In genomic region chr17:76700627-76701470, GRCh38 we compare ENCODE assay signal across 8 cellular contexts. TPM values are rescaled to one million over a fixed set of nuclear protein-coding genes. Genes with fewer than 3 reads are reported as not detected.
DNase-seq lines count a peak whose midpoint lies in the region; ATAC-seq and TF ChIP-seq lines count a peak whose summit lies in the region.

No MANE protein-coding gene starts in this region.

- H3K27ac ChIP-seq in mucosa of rectum (ENCODE audit: low read depth in 2 of 2, low read length in 2 of 2) (peak overlapping the region; percentile 72 to 78), vagina (peak overlapping the region; percentile 68), OCI-LY7 (ENCODE audit: low read depth, low read length, poor library complexity, severe bottlenecking) (no peak overlapping the region)

- intact Hi-C loops in vagina (cut with DNase I) (no loop called here), OCI-LY7 (cut with micrococcal nuclease; ENCODE audit: unreplicated experiment) (no loop called here)

- ATAC-seq in HG03460 (IDR thresholded peaks at IDR 0.05; ENCODE audit: unreplicated experiment), result no peak

- H3K9me3 ChIP-seq in mucosa of rectum (ENCODE audit: control insufficient read depth in 2 of 2, low read length in 2 of 2) (no peaks in the 10 kb centered on the region), vagina (no peaks in the 10 kb centered on the region), OCI-LY7 (ENCODE audit: low read length) (no peaks in the 10 kb centered on the region)

- CTCF ChIA-PET in OCI-LY7 (lab: Charles Lee; ENCODE audit: unreplicated experiment), result interaction anchor here (0.6 kb wide), 1 partner anchor 331 kb away, joined by 3 read pairs; no protein-coding TSS in a partner anchor

- H3K4me3 ChIP-seq in mucosa of rectum (ENCODE audit: low read length in 2 of 2), result peak overlapping the region in 1 of 2 donors; percentile 26
- H3K4me3 ChIP-seq in vagina, result peak overlapping the region; percentile 23 to 35
- H3K4me3 ChIP-seq in OCI-LY7 (ENCODE audit: low read depth, low read length, poor library complexity, severe bottlenecking), result no peak overlapping the region

- POLR2A ChIA-PET in OCI-LY7 (lab: Charles Lee), result no interaction called here

- no peaks in the 10 kb centered on the region for H3K9me2 ChIP-seq in OCI-LY7 (ENCODE audit: insufficient read depth, low read length)

- H3K36me3 ChIP-seq in mucosa of rectum (ENCODE audit: control insufficient read depth in 2 of 2, insufficient read depth in 2 of 2, low read length in 2 of 2), result no peaks in the 10 kb centered on the region
- no peaks in the 10 kb centered on the region for H3K36me3 ChIP-seq in vagina
- H3K36me3 ChIP-seq in OCI-LY7 (ENCODE audit: insufficient read depth, low read length), result no peaks in the 10 kb centered on the region

- no peak for TF ChIP-seq POLR2A in vagina (IDR thresholded peaks at IDR 0.05)

- H4K20me1 ChIP-seq in OCI-LY7 (ENCODE audit: insufficient read depth, low read length), result no peaks in the 10 kb centered on the region

- H2AFZ ChIP-seq in OCI-LY7 (ENCODE audit: low read length), result no peak overlapping the region

- H3K4me1 ChIP-seq in mucosa of rectum (ENCODE audit: control insufficient read depth in 2 of 2, insufficient read depth in 2 of 2, low read length in 2 of 2) (peaks cover 7 to 8% of the 10 kb centered on the region in 2 donors), vagina (peaks cover 75% of the 10 kb centered on the region), OCI-LY7 (ENCODE audit: insufficient read depth, low read length, poor library complexity, severe bottlenecking) (peaks cover 14% of the 10 kb centered on the region)

- TF ChIP-seq CTCF in vagina (IDR thresholded peaks at IDR 0.05) (no peak), OCI-LY7 (conservative IDR thresholded peaks at IDR 0.05; ENCODE audit: low read length) (no peak)

- no peak overlapping the region for H3K4me2 ChIP-seq in OCI-LY7 (ENCODE audit: low read length)

- BruUV-seq in OCI-LY7 (replicated peaks; lab: Mats Ljungman, UMichigan), result no TSS peak

- no peaks in the 10 kb centered on the region for H3K79me2 ChIP-seq in OCI-LY7 (ENCODE audit: insufficient read depth, low read depth, low read length)

- DNase-seq in AG08395 (ENCODE audit: low spot score) (peak; percentile 92), NCI-H187 (lab: John Stamatoyannopoulos, UW) (peak; percentile 29 to 80), dermis blood vessel endothelial cell (peak; percentile 86), vagina (ENCODE audit: extremely low spot score in 2 of 2) (no peak), OCI-LY7 (ENCODE audit: low spot score) (no peak), NCI-H2081 treated with DMSO at 0.1 percent for 48 hours (lab: John Stamatoyannopoulos, UW) (no peak)

- H3K27me3 ChIP-seq in mucosa of rectum (ENCODE audit: control insufficient read depth in 2 of 2, insufficient read depth in 2 of 2, low read length in 2 of 2), result no peaks in the 10 kb centered on the region
- H3K27me3 ChIP-seq in vagina, result no peaks in the 10 kb centered on the region

- H3K9ac ChIP-seq in mucosa of rectum (ENCODE audit: low read depth in 1 of 2, low read length in 2 of 2), result peak overlapping the region in 1 of 2 donors; percentile 44

RNA-seq across cellular contexts. Expression of gene MXRA7, which starts 9.9 kb away (rescaled TPM):
- total RNA-seq in dermis blood vessel endothelial cell (131 and 250 TPM in 2 replicates), vagina (114 TPM), OCI-LY7 (2022) (4.9 and 5.3 TPM in 2 replicates)
- 1.1 and 1.6 TPM in 2 replicates for total RNA-seq in OCI-LY7 (2014; rRNA removed; shearing (Covaris generic))

RNA-seq across cellular contexts. Expression of gene JMJD6, which starts 25.6 kb away (rescaled TPM):
- 20.8 and 23.1 TPM in 2 replicates for total RNA-seq in dermis blood vessel endothelial cell
- total RNA-seq in vagina, result 28.0 TPM
- total RNA-seq in OCI-LY7 (2014; rRNA removed; shearing (Covaris generic)), result 39.9 and 41.2 TPM in 2 replicates
- total RNA-seq in OCI-LY7 (2022), result 46.0 and 71.2 TPM in 2 replicates

RNA-seq across cellular contexts. Expression of gene METTL23, which starts 25.8 kb away (rescaled TPM):
- total RNA-seq in dermis blood vessel endothelial cell (23.1 and 31.3 TPM in 2 replicates), vagina (20.9 TPM), OCI-LY7 (2022) (82.7 and 102 TPM in 2 replicates)
- total RNA-seq in OCI-LY7 (2014; rRNA removed; shearing (Covaris generic)), result 91.8 and 93.7 TPM in 2 replicates

RNA-seq across cellular contexts. Expression of gene SRSF2, which starts 36.3 kb away (rescaled TPM):
- total RNA-seq in dermis blood vessel endothelial cell (146 and 355 TPM in 2 replicates), vagina (413 TPM), OCI-LY7 (2022) (619 and 683 TPM in 2 replicates)
- 1,143 and 2,207 TPM in 2 replicates for total RNA-seq in OCI-LY7 (2014; rRNA removed; shearing (Covaris generic))

RNA-seq across cellular contexts. Expression of gene MFSD11, which starts 37.1 kb away (rescaled TPM):
- total RNA-seq in dermis blood vessel endothelial cell (29.5 and 37.8 TPM in 2 replicates), vagina (24.1 TPM), OCI-LY7 (2022) (63.1 and 68.4 TPM in 2 replicates)
- 52.6 and 55.1 TPM in 2 replicates for total RNA-seq in OCI-LY7 (2014; rRNA removed; shearing (Covaris generic))

Comparison
In these comparisons a context has a peak if more than half of its experiments do, and no peak if none do; other contexts are left out.
1. DNase-seq: peak in AG08395 (single experiment), NCI-H187 (2 of 2) and dermis blood vessel endothelial cell (single experiment); none in vagina (0 of 2), OCI-LY7 (single experiment) and NCI-H2081 treated with DMSO at 0.1 percent for 48 hours (single experiment).
2. RNA of gene MXRA7, which starts 9.9 kb away (total RNA-seq): 131 to 250 TPM in dermis blood vessel endothelial cell and 114 TPM in vagina (single experiment); 1.1 to 5.3 TPM in OCI-LY7; every median in the first group is over 10 times any median in the second.